1 cellular context compared by ENCODE assay signal in genomic region chr14:24678801-24679247, GRCh38.
TF ChIP-seq lines count a peak whose summit lies in the region.

No MANE protein-coding gene starts in this region.

TF ChIP-seq in GM12878, 131 proteins besides CTCF, POLR2A, EP300 and RAD21 (continued from another document):
- TF ChIP-seq RUNX3 (IDR thresholded peaks at IDR 0.05; ENCODE audit: low read length) (peak; percentile 42), ZNF217 (IDR thresholded peaks at IDR 0.05) (no peak), MTA2 (IDR thresholded peaks at IDR 0.05; ENCODE audit: low read depth) (no peak), IKZF1 (conservative IDR thresholded peaks at IDR 0.05) (peak; percentile 28; the same call in 1 of the 2 replicates), EED (IDR thresholded peaks at IDR 0.05; ENCODE audit: low read depth) (0 out of 2 replicates have a peak, but pooled peaks have one; percentile 14), PAX8 (IDR thresholded peaks at IDR 0.05) (no peak), BHLHE40 (IDR thresholded peaks at IDR 0.05; ENCODE audit: borderline replicate concordance in 1 of 2, low read depth in 2 of 2, low read length in 1 of 2) (0 out of 4 replicates have a peak, but pooled peaks of 1 of the 2 experiments have one; percentile 59), TAF1 (IDR thresholded peaks at IDR 0.05; ENCODE audit: borderline replicate concordance, low read depth, low read length) (no peak), CREM (IDR thresholded peaks at IDR 0.05; ENCODE audit: low read depth) (0 out of 2 replicates have a peak, but pooled peaks have one; percentile 27), BCL11A (IDR thresholded peaks at IDR 0.05; ENCODE audit: low read depth, low read length) (0 out of 2 replicates have a peak, but pooled peaks have one; percentile 21), CHD2 (IDR thresholded peaks at IDR 0.05; ENCODE audit: borderline replicate concordance, low read depth, low read length) (0 out of 2 replicates have a peak, but pooled peaks have one; percentile 24), YY1 (IDR thresholded peaks at IDR 0.05; ENCODE audit: low read depth, low read length) (peak; percentile 84), CBX5 (IDR thresholded peaks at IDR 0.05; ENCODE audit: low read depth) (peak; percentile 68; the same call in 1 of the 2 replicates), RELB (IDR thresholded peaks at IDR 0.05; ENCODE audit: low read depth) (peak; percentile 26; the same call in 1 of the 2 replicates), MEF2A (IDR thresholded peaks at IDR 0.05; ENCODE audit: insufficient read depth, low read depth, low read length) (0 out of 2 replicates have a peak, but pooled peaks have one; percentile 36), FOXM1 (IDR thresholded peaks at IDR 0.05; ENCODE audit: low read depth, low read length) (peak; percentile 80), ATF3 (IDR thresholded peaks at IDR 0.05; ENCODE audit: borderline replicate concordance, extremely low read depth, low read depth, low read length) (peak; percentile 59; the same call in 1 of the 2 replicates), RCOR1 (conservative IDR thresholded peaks at IDR 0.05; ENCODE audit: low read depth, low read length) (0 out of 2 replicates have a peak, but pooled peaks have one; percentile 44), SMC3 (IDR thresholded peaks at IDR 0.05; ENCODE audit: borderline replicate concordance, low read length) (peak; percentile 97)
